8 cellular contexts compared by ENCODE assay signal in genomic region chr17:75749545-75750389, GRCh38. TPM values are rescaled to one million over a fixed set of nuclear protein-coding genes. Genes with fewer than 3 reads are reported as not detected.
DNase-seq lines count a peak whose midpoint lies in the region; ATAC-seq and TF ChIP-seq lines count a peak whose summit lies in the region.

No MANE protein-coding gene starts in this region.

- no peak overlapping the region for H3K27ac ChIP-seq in CD8-positive, alpha-beta T cell (ENCODE audit: low read depth, low read length)
- no peak overlapping the region for H3K27ac ChIP-seq in lung (ENCODE audit: low read depth in 1 of 2, low read length in 1 of 2)

- H3K4me3 Mint-ChIP-seq in CD8-positive, alpha-beta T cell, result no peak overlapping the region

- 16 to 21% methylated on average over 20 of the region's 20 CpGs for WGBS in lung, 2 donors

- H3K4me1 Mint-ChIP-seq in CD8-positive, alpha-beta T cell (ENCODE audit: low read depth), result peaks cover 19% of the 10 kb centered on the region

- peak; percentile 90 for TF ChIP-seq CTCF in CD8-positive, alpha-beta T cell (IDR thresholded peaks at IDR 0.05)
- peak; percentile 85 for TF ChIP-seq CTCF in lung (IDR thresholded peaks at IDR 0.05; ENCODE audit: control extremely low read depth, extremely low read depth)

- peak; percentile 64 for ATAC-seq in CD8-positive, alpha-beta T cell
- ATAC-seq in HG02885 (IDR thresholded peaks at IDR 0.05; ENCODE audit: poor library complexity, unreplicated experiment), result peak; percentile 46
- peak; percentile 85 for ATAC-seq in lung (ENCODE audit: insufficient read depth, low FRiP score)
- no peak for ATAC-seq in GM21619 (IDR thresholded peaks at IDR 0.05; ENCODE audit: unreplicated experiment)

- H3K4me3 ChIP-seq in CD8-positive, alpha-beta T cell (ENCODE audit: low read depth, low read length), result no peak overlapping the region
- H3K4me3 ChIP-seq in lung, result no peak overlapping the region

- POLR2A ChIA-PET in CD8-positive, alpha-beta T cell (lab: Charles Lee), result interaction anchor here (0.9 to 1.6 kb wide), 2 partner anchors 83 to 117 kb away, joined by 3 to 6 read pairs; partner anchors contain the start of genes RECQL5 and SMIM5

- H3K27ac Mint-ChIP-seq in CD8-positive, alpha-beta T cell, result no peak overlapping the region

- H3K36me3 ChIP-seq in CD8-positive, alpha-beta T cell (ENCODE audit: insufficient read depth, low read length), result no peaks in the 10 kb centered on the region
- peaks cover 0 to 2% of the 10 kb centered on the region in 2 donors for H3K36me3 ChIP-seq in lung (ENCODE audit: control insufficient read depth in 2 of 2, insufficient read depth in 2 of 2, low read length in 2 of 2)

- intact Hi-C loops in CD8-positive, alpha-beta T cell (cut with DNase I, micrococcal nuclease), result loop anchor here (1.0 to 5.0 kb wide), 6 partner anchors 38 to 427 kb away; partner anchors contain the start of genes SMIM5 (in 1 of the 2) and UNC13D (in 1 of the 2)

- H3K27me3 ChIP-seq in CD8-positive, alpha-beta T cell (ENCODE audit: insufficient read depth, low read length), result no peaks in the 10 kb centered on the region
- H3K27me3 ChIP-seq in lung (ENCODE audit: control insufficient read depth, insufficient read depth), result no peaks in the 10 kb centered on the region

- peaks cover 2% of the 10 kb centered on the region for H3K27me3 Mint-ChIP-seq in CD8-positive, alpha-beta T cell (ENCODE audit: low read depth)

- peaks cover 23% of the 10 kb centered on the region for H3K4me1 ChIP-seq in CD8-positive, alpha-beta T cell (ENCODE audit: insufficient read depth, low read length)
- H3K4me1 ChIP-seq in lung (ENCODE audit: control insufficient read depth in 2 of 2, insufficient read depth in 2 of 2, low read length in 2 of 2), result peaks cover 0 to 2% of the 10 kb centered on the region in 2 donors

- H3K9me3 Mint-ChIP-seq in CD8-positive, alpha-beta T cell, result no peaks in the 10 kb centered on the region

- peak; percentile 77 to 95 (median 85) for DNase-seq in CD8-positive, alpha-beta T cell
- DNase-seq in NCI-H82 (lab: John Stamatoyannopoulos, UW), result peak; percentile 88
- peak; percentile 93 to 94 for DNase-seq in activated CD4-positive, alpha-beta T cell treated with anti-CD3 and anti-CD28 coated beads, Interleukin-2, amount 50 U/mL, for 48 hours
- peak; percentile 86 for DNase-seq in dermis blood vessel endothelial cell
- DNase-seq in lung (ENCODE audit: low spot score), result peak; percentile 88
- peak; percentile 75 to 94 (median 91) for DNase-seq in stimulated activated CD4-positive, alpha-beta T cell treated with anti-CD3 and anti-CD28 coated beads, TNF-alpha, amount 100 ng/mL, for 48 hours (ENCODE audit: low read depth in 3 of 3)

- H3K9me3 ChIP-seq in CD8-positive, alpha-beta T cell (ENCODE audit: low read length), result no peaks in the 10 kb centered on the region
- no peaks in the 10 kb centered on the region for H3K9me3 ChIP-seq in lung (ENCODE audit: control insufficient read depth in 2 of 2, insufficient read depth in 1 of 2, low read length in 1 of 2)

- H3K36me3 Mint-ChIP-seq in CD8-positive, alpha-beta T cell, result no peaks in the 10 kb centered on the region

- CTCF ChIA-PET in CD8-positive, alpha-beta T cell (lab: Charles Lee), result interaction anchor here (0.6 to 14.8 kb wide), 48 partner anchors 10 to 766 kb away, joined by 3 to 428 read pairs (median 5); partner anchors contain the start of genes GALK1, RECQL5, SAP30BP and SMIM5

RNA-seq across cellular contexts. Expression of gene GALK1, which starts 15.2 kb away (rescaled TPM):
- 1 to 10 TPM; 3.4 to 3.7 TPM for total RNA-seq in CD8-positive, alpha-beta T cell
- total RNA-seq in dermis blood vessel endothelial cell, result 66.0 and 66.5 TPM in 2 replicates
- 10 to 100 TPM; 23.0 to 52.9 TPM for total RNA-seq in lung
- polyA plus RNA-seq in lung, result 10 to 100 TPM; 35.2 to 70.5 TPM

RNA-seq across cellular contexts. Expression of gene ITGB4, which starts 28.5 kb away (rescaled TPM):
- total RNA-seq in CD8-positive, alpha-beta T cell, result 1 to 10 TPM; 1.2 to 2.3 TPM
- total RNA-seq in dermis blood vessel endothelial cell, result 34.4 and 125 TPM in 2 replicates
- 10 to 100 TPM; 11.1 to 47.8 TPM for total RNA-seq in lung
- polyA plus RNA-seq in lung, result 10 to 100 TPM; 11.4 to 18.1 TPM

RNA-seq across cellular contexts. Expression of gene UNK, which starts 34.8 kb away (rescaled TPM):
- total RNA-seq in CD8-positive, alpha-beta T cell, result 10 to 100 TPM; 37.3 to 42.8 TPM
- total RNA-seq in dermis blood vessel endothelial cell (10.9 and 12.4 TPM in 2 replicates), lung (10 to 100 TPM; 32.8 to 72.4 TPM)
- polyA plus RNA-seq in lung, result 10 to 100 TPM; 15.5 to 18.7 TPM

Comparison
In these comparisons a context has a peak if more than half of its experiments do, and no peak if none do; other contexts are left out.
1. RNA of gene GALK1, which starts 15.2 kb away (total RNA-seq): 66.0 to 66.5 TPM in dermis blood vessel endothelial cell and 23.0 to 52.9 TPM in lung; 3.4 to 3.7 TPM in CD8-positive, alpha-beta T cell; every median in the first group is over 4 times any median in the second.
2. Peak in every context shown above with its lines, with median percentiles within 50 percentile points of each other: DNase-seq.